ENCODE assay signal across 12 cellular contexts in the genomic region with DNA sequence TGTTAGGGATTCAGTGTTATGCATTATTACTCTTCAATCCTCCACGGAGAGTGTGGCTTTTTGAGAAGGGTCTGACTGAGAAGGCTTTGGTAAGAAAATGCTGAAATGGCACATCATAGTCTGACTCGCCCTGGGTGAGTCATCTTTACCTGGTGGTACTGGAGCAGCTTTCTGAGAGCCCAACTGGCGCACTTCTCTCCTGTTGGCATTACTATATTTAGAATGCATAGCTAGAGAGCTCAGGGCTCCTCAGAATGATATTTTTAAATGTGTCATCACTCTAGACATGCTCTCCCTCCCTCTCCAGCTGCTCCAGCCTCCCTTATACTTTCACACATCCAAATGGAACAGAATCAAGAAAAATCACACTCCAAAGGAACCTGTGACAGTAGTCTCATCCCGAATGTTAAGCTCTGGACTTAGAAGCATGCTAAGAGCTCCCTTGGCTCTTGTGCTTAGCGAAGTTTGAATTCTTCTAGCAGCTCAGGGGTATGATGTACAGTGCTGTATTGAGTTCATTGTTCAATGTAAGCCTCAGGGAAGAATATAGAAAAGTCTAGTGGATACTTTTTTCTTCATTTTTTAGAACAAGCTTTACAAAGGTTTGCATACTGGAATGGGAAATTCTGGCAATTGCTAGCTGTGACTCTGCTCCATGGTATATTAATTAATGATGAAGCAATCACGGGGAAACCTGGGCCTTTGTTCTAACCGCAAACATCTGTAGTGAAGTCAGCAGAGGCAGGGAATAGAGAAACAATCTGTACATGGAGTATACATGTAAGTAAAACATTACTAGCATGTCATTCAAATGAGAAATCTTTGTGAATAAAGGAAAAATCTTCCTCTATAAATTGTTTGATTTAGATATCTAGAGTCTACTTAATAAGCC.
DNase-seq lines count a peak whose midpoint lies in the region; ATAC-seq lines count a peak whose summit lies in the region.
"Had no signal": no experiment of that assay in that cellular context is flagged by ENCODE, and none has a peak within 500 bp of the region (broad histone marks: within the 10 kb centered on the region; RNA-seq: fewer than 3 reads in every experiment).

No MANE protein-coding gene starts in this region.

- intact Hi-C loops in head of caudate nucleus (cut with DNase I), result no loop called here

- DNase-seq in NCI-H1417 (lab: John Stamatoyannopoulos, UW) (peak in 2 of 3 experiments; percentile 37 to 51), NCI-H1417 treated with DMSO at 0.1 percent for 48 hours (lab: John Stamatoyannopoulos, UW) (no peak), SHP77 treated with DMSO at 0.1 percent for 48 hours (lab: John Stamatoyannopoulos, UW) (peak; percentile 70), head of caudate nucleus (peak in 38 of 42 donors; percentile 16 to 88 (median 52)), skeletal muscle cell (ENCODE audit: low read depth) (peak; percentile 45), T1000 (lab: John Stamatoyannopoulos, UW) (no peak)
- DNase-seq: activated CD4-positive, alpha-beta T cell treated with anti-CD3 and anti-CD28 coated beads, Interleukin-2, amount 10 ng/mL, durations not matched to agents 24 days and 14 days; dermis blood vessel endothelial cell; NCI-H510A treated with DMSO at 0.1 percent for 48 hours; stimulated activated CD4-positive, alpha-beta T cell treated with anti-CD3 and anti-CD28 coated beads, Interleukin-12 subunit alpha, Interleukin-12 subunit beta, amount 100 ng/mL, for 4 hours had no signal

- no peak for ATAC-seq in HG02798 (IDR thresholded peaks at IDR 0.05; ENCODE audit: poor library complexity, unreplicated experiment)
- no peak for ATAC-seq in HG02973 (IDR thresholded peaks at IDR 0.05; ENCODE audit: unreplicated experiment)

- no peak overlapping the region for H3K4me3 ChIP-seq in skeletal muscle cell (ENCODE audit: low read depth, low read length)

Comparison
In these comparisons a context has a peak if more than half of its experiments do, and no peak if none do; other contexts are left out.
1. DNase-seq: peak in NCI-H1417 (2 of 3), SHP77 treated with DMSO at 0.1 percent for 48 hours (single experiment), head of caudate nucleus (38 of 42) and skeletal muscle cell (single experiment); none in NCI-H1417 treated with DMSO at 0.1 percent for 48 hours (single experiment) and T1000 (single experiment).